10 cellular contexts compared by ENCODE assay signal in genomic region chr20:34544109-34544793, GRCh38. TPM values are rescaled to one million over a fixed set of nuclear protein-coding genes. Genes with fewer than 3 reads are reported as not detected.
DNase-seq lines count a peak whose midpoint lies in the region; ATAC-seq and TF ChIP-seq lines count a peak whose summit lies in the region.
"Had no signal": no experiment of that assay in that cellular context is flagged by ENCODE, and none has a peak within 500 bp of the region (broad histone marks: within the 10 kb centered on the region; RNA-seq: fewer than 3 reads in every experiment).

No MANE protein-coding gene starts in this region.

- no peak overlapping the region for H2AFZ ChIP-seq in PC-9

- H3K27me3 Mint-ChIP-seq in CD8-positive, alpha-beta memory T cell, result peaks cover 0 to 2% of the 10 kb centered on the region in 2 donors
- peaks cover 0 to 14% (median 0%) of the 10 kb centered on the region in 5 donors for H3K27me3 Mint-ChIP-seq in naive thymus-derived CD8-positive, alpha-beta T cell

- no peaks in the 10 kb centered on the region for H4K20me1 ChIP-seq in PC-9 (ENCODE audit: insufficient read depth)

- no peaks in the 10 kb centered on the region for H3K79me2 ChIP-seq in PC-9 (ENCODE audit: low read depth)

- H3K4me3 ChIP-seq in CD8-positive, alpha-beta memory T cell (ENCODE audit: low read length), result no peak overlapping the region
- H3K4me3 ChIP-seq in PC-9, result no peak overlapping the region
- H3K4me3 ChIP-seq: SK-N-MC had no signal

- H3K9me3 Mint-ChIP-seq in CD8-positive, alpha-beta memory T cell, result no peaks in the 10 kb centered on the region
- H3K9me3 Mint-ChIP-seq in naive thymus-derived CD8-positive, alpha-beta T cell, result no peaks in the 10 kb centered on the region

- peak; percentile 92 for ATAC-seq in naive thymus-derived CD8-positive, alpha-beta T cell
- no peak for ATAC-seq in HG03097 (IDR thresholded peaks at IDR 0.05; ENCODE audit: low FRiP score, unreplicated experiment)

- H3K36me3 ChIP-seq in CD8-positive, alpha-beta memory T cell (ENCODE audit: insufficient read depth, low read length), result peaks cover 10% of the 10 kb centered on the region
- peaks cover 1% of the 10 kb centered on the region; the same call in 1 of the 2 replicates for H3K36me3 ChIP-seq in PC-9 (ENCODE audit: low read depth)

- H3F3A ChIP-seq in PC-9 (ENCODE audit: insufficient read depth, low read depth), result no peaks in the 10 kb centered on the region; the same call in 1 of the 2 replicates

- no peak for TF ChIP-seq CTCF in PC-9 (conservative IDR thresholded peaks at IDR 0.05)

- H3K27ac ChIP-seq in CD8-positive, alpha-beta memory T cell (ENCODE audit: low read depth, low read length), result no peak overlapping the region
- no peak overlapping the region for H3K27ac ChIP-seq in PC-9
- H3K27ac ChIP-seq: SK-N-MC had no signal

- peaks cover 0 to 23% (median 15%) of the 10 kb centered on the region in 3 donors for H3K36me3 Mint-ChIP-seq in CD8-positive, alpha-beta memory T cell
- H3K36me3 Mint-ChIP-seq in naive thymus-derived CD8-positive, alpha-beta T cell, result peaks cover 0 to 22% (median 6%) of the 10 kb centered on the region in 3 donors

- TSS peak; percentile 6 for BruUV-seq in PC-9 (replicated peaks; lab: Mats Ljungman, UMichigan)

- POLR2A ChIA-PET in CD8-positive, alpha-beta memory T cell (lab: Charles Lee), result no interaction called here
- POLR2A ChIA-PET in PC-9 (lab: Charles Lee; ENCODE audit: unreplicated experiment), result no interaction called here
- POLR2A ChIA-PET in naive thymus-derived CD8-positive, alpha-beta T cell (lab: Charles Lee), result interaction anchor here (1.2 to 2.1 kb wide), 2 partner anchors 14 to 28 kb away, joined by 5 to 8 read pairs; partner anchors contain the start of genes DYNLRB1 and MAP1LC3A

- peak overlapping the region in 2 of 8 donors; percentile 57 to 73 for H3K27ac Mint-ChIP-seq in CD8-positive, alpha-beta memory T cell
- H3K27ac Mint-ChIP-seq in naive thymus-derived CD8-positive, alpha-beta T cell, result peak overlapping the region in 5 of 10 donors; percentile 13 to 85 (median 25)

- intact Hi-C loops in PC-9 (cut with micrococcal nuclease; ENCODE audit: unreplicated experiment), result no loop called here

- DNase-seq in CD8-positive, alpha-beta memory T cell, result peak in 1 of 5 donors; percentile 19
- no peak for DNase-seq in PC-9
- DNase-seq in effector CD8-positive, alpha-beta T cell (lab: John Stamatoyannopoulos, UW), result peak; percentile 8
- peak in 2 of 10 donors; percentile 28 to 36 for DNase-seq in naive thymus-derived CD8-positive, alpha-beta T cell
- DNase-seq in dermis blood vessel endothelial cell, result no peak
- no peak for DNase-seq in HCEC 1CT
- DNase-seq in NCI-H2029 treated with DMSO at 0.1 percent for 48 hours (lab: John Stamatoyannopoulos, UW), result no peak
- DNase-seq: NCI-H1092 had no signal

- H3K27me3 ChIP-seq in CD8-positive, alpha-beta memory T cell (ENCODE audit: insufficient read depth, low read length, poor library complexity, severe bottlenecking), result no peaks in the 10 kb centered on the region
- no peaks in the 10 kb centered on the region for H3K27me3 ChIP-seq in PC-9 (ENCODE audit: insufficient read depth, low read depth)

- no peaks in the 10 kb centered on the region for H3K9me3 ChIP-seq in CD8-positive, alpha-beta memory T cell (ENCODE audit: low read length)
- no peaks in the 10 kb centered on the region for H3K9me3 ChIP-seq in PC-9 (ENCODE audit: insufficient read depth, low read depth)

- H3K4me1 ChIP-seq in CD8-positive, alpha-beta memory T cell (ENCODE audit: insufficient read depth, low read length), result peaks cover 13% of the 10 kb centered on the region
- no peaks in the 10 kb centered on the region for H3K4me1 ChIP-seq in PC-9 (replicated peaks; ENCODE audit: insufficient read depth)

- H3K9me2 ChIP-seq in PC-9 (ENCODE audit: insufficient read depth), result no peaks in the 10 kb centered on the region

- peak overlapping the region in 4 of 7 donors; percentile 19 to 82 (median 62) for H3K4me3 Mint-ChIP-seq in CD8-positive, alpha-beta memory T cell
- H3K4me3 Mint-ChIP-seq in naive thymus-derived CD8-positive, alpha-beta T cell, result peak overlapping the region; percentile 58 to 85 (median 70)

- no peak overlapping the region for H3K4me2 ChIP-seq in PC-9

- CTCF ChIA-PET in CD8-positive, alpha-beta memory T cell (lab: Charles Lee), result interaction anchor here (1.0 to 2.5 kb wide), 3 partner anchors 29 to 225 kb away, joined by 3 to 7 read pairs (median 4); partner anchors contain the start of gene DYNLRB1
- CTCF ChIA-PET in PC-9 (lab: Charles Lee), result interaction anchor here (0.7 kb wide), 2 partner anchors 27 to 169 kb away, joined by 4 to 5 read pairs; no protein-coding TSS in a partner anchor

- peaks cover 18 to 42% (median 36%) of the 10 kb centered on the region in 3 donors for H3K4me1 Mint-ChIP-seq in CD8-positive, alpha-beta memory T cell
- H3K4me1 Mint-ChIP-seq in naive thymus-derived CD8-positive, alpha-beta T cell, result peaks cover 5 to 24% (median 11%) of the 10 kb centered on the region in 4 donors

RNA-seq across cellular contexts. Expression of gene MAP1LC3A, which starts 14.3 kb away (rescaled TPM):
- 1 to 10 TPM; 1.5 to 1.7 TPM for total RNA-seq in CD8-positive, alpha-beta memory T cell
- polyA plus RNA-seq in CD8-positive, alpha-beta memory T cell, result 8.5 TPM
- total RNA-seq in PC-9 (2021) (not detected in 2 replicates), dermis blood vessel endothelial cell (20.9 and 45.8 TPM in 2 replicates)
- total RNA-seq in naive thymus-derived CD8-positive, alpha-beta T cell, result 1 to 10 TPM in 1 of 2 experiments, under 1 TPM in 1; 0.99 to 2.4 TPM
- polyA plus RNA-seq in naive thymus-derived CD8-positive, alpha-beta T cell, result 1 to 10 TPM in 2 of 3 donors, under 1 TPM in 1; 0.94 to 2.1 (median 1.6) TPM

RNA-seq across cellular contexts. Expression of gene DYNLRB1, which starts 28.0 kb away (rescaled TPM):
- total RNA-seq in CD8-positive, alpha-beta memory T cell, result 10 to 100 TPM; 81.1 to 81.2 TPM
- 315 TPM for polyA plus RNA-seq in CD8-positive, alpha-beta memory T cell
- 145 and 179 TPM in 2 replicates for total RNA-seq in PC-9 (2021)
- total RNA-seq in naive thymus-derived CD8-positive, alpha-beta T cell, result 10 to 100 TPM; 60.1 to 67.6 TPM
- 100 to 1,000 TPM; 216 to 275 (median 268) TPM for polyA plus RNA-seq in naive thymus-derived CD8-positive, alpha-beta T cell
- 29.6 and 36.9 TPM in 2 replicates for total RNA-seq in dermis blood vessel endothelial cell
